Comparison of ENCODE assay signal across 1 cellular context in the genomic region with DNA sequence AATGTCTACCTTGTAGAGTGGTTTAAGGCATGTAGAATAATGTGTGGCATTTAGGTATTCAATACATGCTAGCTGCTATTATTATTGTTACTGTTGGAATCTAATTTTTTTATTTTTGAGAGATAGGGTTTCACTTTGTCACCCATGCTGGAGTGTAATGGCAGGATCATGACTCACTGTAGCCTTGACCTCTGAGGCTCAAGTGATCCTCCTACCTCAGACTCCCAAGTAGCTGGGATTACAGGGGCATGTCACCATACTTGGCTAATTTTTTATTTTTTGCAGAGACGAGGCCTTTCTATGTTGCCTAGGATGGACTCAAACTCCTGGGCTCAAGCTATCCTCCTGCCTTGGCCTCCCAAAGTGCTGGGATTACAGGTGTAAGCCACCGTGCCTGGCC.
TF ChIP-seq lines count a peak whose summit lies in the region.

No MANE protein-coding gene starts in this region.

TF ChIP-seq in K562, 482 proteins besides CTCF, POLR2A, EP300 and RAD21 (continued from another document):
- TF ChIP-seq, protein P1, sequence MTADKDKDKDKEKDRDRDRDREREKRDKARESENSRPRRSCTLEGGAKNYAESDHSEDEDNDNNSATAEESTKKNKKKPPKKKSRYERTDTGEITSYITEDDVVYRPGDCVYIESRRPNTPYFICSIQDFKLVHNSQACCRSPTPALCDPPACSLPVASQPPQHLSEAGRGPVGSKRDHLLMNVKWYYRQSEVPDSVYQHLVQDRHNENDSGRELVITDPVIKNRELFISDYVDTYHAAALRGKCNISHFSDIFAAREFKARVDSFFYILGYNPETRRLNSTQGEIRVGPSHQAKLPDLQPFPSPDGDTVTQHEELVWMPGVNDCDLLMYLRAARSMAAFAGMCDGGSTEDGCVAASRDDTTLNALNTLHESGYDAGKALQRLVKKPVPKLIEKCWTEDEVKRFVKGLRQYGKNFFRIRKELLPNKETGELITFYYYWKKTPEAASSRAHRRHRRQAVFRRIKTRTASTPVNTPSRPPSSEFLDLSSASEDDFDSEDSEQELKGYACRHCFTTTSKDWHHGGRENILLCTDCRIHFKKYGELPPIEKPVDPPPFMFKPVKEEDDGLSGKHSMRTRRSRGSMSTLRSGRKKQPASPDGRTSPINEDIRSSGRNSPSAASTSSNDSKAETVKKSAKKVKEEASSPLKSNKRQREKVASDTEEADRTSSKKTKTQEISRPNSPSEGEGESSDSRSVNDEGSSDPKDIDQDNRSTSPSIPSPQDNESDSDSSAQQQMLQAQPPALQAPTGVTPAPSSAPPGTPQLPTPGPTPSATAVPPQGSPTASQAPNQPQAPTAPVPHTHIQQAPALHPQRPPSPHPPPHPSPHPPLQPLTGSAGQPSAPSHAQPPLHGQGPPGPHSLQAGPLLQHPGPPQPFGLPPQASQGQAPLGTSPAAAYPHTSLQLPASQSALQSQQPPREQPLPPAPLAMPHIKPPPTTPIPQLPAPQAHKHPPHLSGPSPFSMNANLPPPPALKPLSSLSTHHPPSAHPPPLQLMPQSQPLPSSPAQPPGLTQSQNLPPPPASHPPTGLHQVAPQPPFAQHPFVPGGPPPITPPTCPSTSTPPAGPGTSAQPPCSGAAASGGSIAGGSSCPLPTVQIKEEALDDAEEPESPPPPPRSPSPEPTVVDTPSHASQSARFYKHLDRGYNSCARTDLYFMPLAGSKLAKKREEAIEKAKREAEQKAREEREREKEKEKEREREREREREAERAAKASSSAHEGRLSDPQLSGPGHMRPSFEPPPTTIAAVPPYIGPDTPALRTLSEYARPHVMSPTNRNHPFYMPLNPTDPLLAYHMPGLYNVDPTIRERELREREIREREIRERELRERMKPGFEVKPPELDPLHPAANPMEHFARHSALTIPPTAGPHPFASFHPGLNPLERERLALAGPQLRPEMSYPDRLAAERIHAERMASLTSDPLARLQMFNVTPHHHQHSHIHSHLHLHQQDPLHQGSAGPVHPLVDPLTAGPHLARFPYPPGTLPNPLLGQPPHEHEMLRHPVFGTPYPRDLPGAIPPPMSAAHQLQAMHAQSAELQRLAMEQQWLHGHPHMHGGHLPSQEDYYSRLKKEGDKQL (CRISPR knock-in tag; IDR thresholded peaks at IDR 0.05; ENCODE audit: borderline replicate concordance), result no peak
- TF ChIP-seq MTA1 (IDR thresholded peaks at IDR 0.05; ENCODE audit: borderline replicate concordance), result no peak
- TF ChIP-seq, protein P2, sequence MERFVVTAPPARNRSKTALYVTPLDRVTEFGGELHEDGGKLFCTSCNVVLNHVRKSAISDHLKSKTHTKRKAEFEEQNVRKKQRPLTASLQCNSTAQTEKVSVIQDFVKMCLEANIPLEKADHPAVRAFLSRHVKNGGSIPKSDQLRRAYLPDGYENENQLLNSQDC (CRISPR knock-in tag; IDR thresholded peaks at IDR 0.05), result no peak
